ENCODE assay signal across 8 cellular contexts in genomic region chr21:44845418-44846200, GRCh38. TPM values are rescaled to one million over a fixed set of nuclear protein-coding genes. Genes with fewer than 3 reads are reported as not detected.
A peak's percentile ranks its signal among the peaks of the same experiment; 100 is the strongest.
DNase-seq lines count a peak whose midpoint lies in the region; ATAC-seq and TF ChIP-seq lines count a peak whose summit lies in the region.

No MANE protein-coding gene starts in this region.

- no peak for TF ChIP-seq EP300 in stomach (IDR thresholded peaks at IDR 0.05)

- peak overlapping the region; percentile 24 for H3K9ac ChIP-seq in mucosa of stomach (ENCODE audit: low read length)

- H3K9me3 Mint-ChIP-seq in activated CD8-positive, alpha-beta T cell treated with anti-CD3 and anti-CD28 coated beads for 36 hours, result no peaks in the 10 kb centered on the region

- H3K9me3 ChIP-seq in BE2C (no peaks in the 10 kb centered on the region), mucosa of stomach (ENCODE audit: control insufficient read depth, low read length) (no peaks in the 10 kb centered on the region), stomach (no peaks in the 10 kb centered on the region)

- H3K4me1 ChIP-seq in BE2C, result 0 out of 2 replicates have a peak, but pooled peaks cover 5% of the 10 kb centered on the region
- H3K4me1 ChIP-seq in mucosa of stomach (ENCODE audit: control insufficient read depth, insufficient read depth, low read length), result peaks cover 20% of the 10 kb centered on the region
- H3K4me1 ChIP-seq in stomach, result peaks cover 19 to 24% (median 23%) of the 10 kb centered on the region in 4 donors

- H3K27ac Mint-ChIP-seq in activated CD8-positive, alpha-beta T cell treated with anti-CD3 and anti-CD28 coated beads for 36 hours, result peak overlapping the region; percentile 53

- POLR2A ChIA-PET in activated CD8-positive, alpha-beta T cell treated with anti-CD3 and anti-CD28 coated beads for 36 hours (lab: Charles Lee), result interaction anchor here (0.6 to 0.7 kb wide), 2 partner anchors 47 to 223 kb away, joined by 3 read pairs; no protein-coding TSS in a partner anchor

- DNase-seq in BE2C (peak; percentile 83), GM19240 (ENCODE audit: insufficient read length, low spot score) (peak; percentile 58), NCI-H226 (peak; percentile 72), epithelial cell of proximal tubule (ENCODE audit: low read depth) (no peak), stomach (peak; percentile 65)
- peak; percentile 75 for DNase-seq in activated CD8-positive, alpha-beta T cell treated with anti-CD3 and anti-CD28 coated beads for 36 hours

- WGBS in stomach, 5 donors, result 2 to 8% (median 4%) methylated on average over 14 to 34 of the region's 34 CpGs

- H3K27ac ChIP-seq in stomach, result peak overlapping the region in 3 of 5 donors; percentile 12 to 59 (median 24)

- TF ChIP-seq CTCF in BE2C (IDR thresholded peaks at IDR 0.05; ENCODE audit: low read depth, low read length), result peak; percentile 58
- peak; percentile 75 for TF ChIP-seq CTCF in activated CD8-positive, alpha-beta T cell treated with anti-CD3 and anti-CD28 coated beads for 36 hours (IDR thresholded peaks at IDR 0.05)
- TF ChIP-seq CTCF in epithelial cell of proximal tubule (conservative IDR thresholded peaks at IDR 0.05; ENCODE audit: low read depth, low read length), result peak; percentile 51
- no peak for TF ChIP-seq CTCF in stomach (IDR thresholded peaks at IDR 0.05)

- intact Hi-C loops in activated CD8-positive, alpha-beta T cell treated with anti-CD3 and anti-CD28 coated beads for 36 hours (cut with micrococcal nuclease), result no loop called here
- intact Hi-C loops in stomach (cut with DNase I; ENCODE audit: low total_unique reads), result no loop called here

- ATAC-seq in activated CD8-positive, alpha-beta T cell treated with anti-CD3 and anti-CD28 coated beads for 36 hours, result peak; percentile 87
- no peak for ATAC-seq in HG03378 (IDR thresholded peaks at IDR 0.05; ENCODE audit: unreplicated experiment)

- no peaks in the 10 kb centered on the region for H3K27me3 Mint-ChIP-seq in activated CD8-positive, alpha-beta T cell treated with anti-CD3 and anti-CD28 coated beads for 36 hours

- no peak for TF ChIP-seq POLR2A in stomach (IDR thresholded peaks at IDR 0.05)

- H3K4me3 ChIP-seq in BE2C (ENCODE audit: low read depth, low read length), result peak overlapping the region; percentile 44
- peak overlapping the region; percentile 46 for H3K4me3 ChIP-seq in epithelial cell of proximal tubule (ENCODE audit: low read depth, low read length)
- peak overlapping the region; percentile 36 for H3K4me3 ChIP-seq in mucosa of stomach (ENCODE audit: low read length)
- H3K4me3 ChIP-seq in stomach, result peak overlapping the region; percentile 29 to 44 (median 36)

- CTCF ChIA-PET in activated CD8-positive, alpha-beta T cell treated with anti-CD3 and anti-CD28 coated beads for 36 hours (lab: Charles Lee), result interaction anchor here (0.8 to 2.0 kb wide), 6 partner anchors 9 to 335 kb away, joined by 3 to 12 read pairs (median 6); partner anchors contain the start of genes PTTG1IP and UBE2G2

- peaks cover 19% of the 10 kb centered on the region for H3K4me1 Mint-ChIP-seq in activated CD8-positive, alpha-beta T cell treated with anti-CD3 and anti-CD28 coated beads for 36 hours (ENCODE audit: low read depth)

- H3K27me3 ChIP-seq in BE2C, result no peaks in the 10 kb centered on the region
- H3K27me3 ChIP-seq in mucosa of stomach (ENCODE audit: control insufficient read depth, insufficient read depth, low read length), result peaks cover 13% of the 10 kb centered on the region
- H3K27me3 ChIP-seq in stomach, result peaks cover 0 to 32% (median 3%) of the 10 kb centered on the region in 3 donors

- H3K36me3 Mint-ChIP-seq in activated CD8-positive, alpha-beta T cell treated with anti-CD3 and anti-CD28 coated beads for 36 hours (ENCODE audit: low read depth), result peaks cover 5% of the 10 kb centered on the region

- H3K36me3 ChIP-seq in BE2C, result peaks cover 12% of the 10 kb centered on the region
- peaks cover 9% of the 10 kb centered on the region for H3K36me3 ChIP-seq in mucosa of stomach (ENCODE audit: control insufficient read depth, insufficient read depth, low read length)
- H3K36me3 ChIP-seq in stomach, result peaks cover 18 to 30% (median 28%) of the 10 kb centered on the region in 4 donors

- H3K4me3 Mint-ChIP-seq in activated CD8-positive, alpha-beta T cell treated with anti-CD3 and anti-CD28 coated beads for 36 hours, result peak overlapping the region; percentile 71

RNA-seq across cellular contexts. Expression of gene SUMO3, which starts 27.7 kb away (rescaled TPM):
- 93.0 TPM for polyA plus RNA-seq in BE2C (2012; ENCODE audit: insufficient read depth, insufficient read length, low read depth)
- total RNA-seq in activated CD8-positive, alpha-beta T cell treated with anti-CD3 and anti-CD28 coated beads for 36 hours, result 10 to 100 TPM; 69.8 to 72.9 TPM
- 58.7 and 86.0 TPM in 2 replicates for total RNA-seq in epithelial cell of proximal tubule
- 10 to 100 TPM; 29.5 to 80.1 (median 42.0) TPM for total RNA-seq in stomach
- polyA plus RNA-seq in stomach, result 10 to 100 TPM; 36.4 to 95.9 (median 78.1) TPM

RNA-seq across cellular contexts. Expression of gene PTTG1IP, which starts 27.9 kb away (rescaled TPM):
- polyA plus RNA-seq in BE2C (2012; ENCODE audit: insufficient read depth, insufficient read length, low read depth), result 217 TPM
- 10 to 100 TPM; 60.7 to 61.8 TPM for total RNA-seq in activated CD8-positive, alpha-beta T cell treated with anti-CD3 and anti-CD28 coated beads for 36 hours
- total RNA-seq in epithelial cell of proximal tubule, result 311 and 421 TPM in 2 replicates
- total RNA-seq in stomach, result 100 to 1,000 TPM in 4 of 5 donors, 10 to 100 TPM in 1; 85.7 to 253 (median 164) TPM
- polyA plus RNA-seq in stomach, result 10 to 100 TPM; 61.3 to 96.3 (median 75.8) TPM

RNA-seq across cellular contexts. Expression of gene UBE2G2, which starts 44.0 kb away (rescaled TPM):
- 194 TPM for polyA plus RNA-seq in BE2C (2012; ENCODE audit: insufficient read depth, insufficient read length, low read depth)
- 100 to 1,000 TPM; 113 to 115 TPM for total RNA-seq in activated CD8-positive, alpha-beta T cell treated with anti-CD3 and anti-CD28 coated beads for 36 hours
- 29.6 and 47.2 TPM in 2 replicates for total RNA-seq in epithelial cell of proximal tubule
- total RNA-seq in stomach, result 100 to 1,000 TPM in 1 of 5 donors, 10 to 100 TPM in 4; 56.5 to 116 (median 78.2) TPM
- polyA plus RNA-seq in stomach, result 10 to 100 TPM; 30.6 to 33.7 (median 32.7) TPM

Comparison
In these comparisons a context has a peak if more than half of its experiments do, and no peak if none do; other contexts are left out.
1. CTCF ChIP-seq: peak in BE2C (single experiment), activated CD8-positive, alpha-beta T cell treated with anti-CD3 and anti-CD28 coated beads for 36 hours (single experiment) and epithelial cell of proximal tubule (single experiment); none in stomach (0 of 7).
2. Peak in every context shown above with its lines, with median percentiles within 50 percentile points of each other: H3K4me3 ChIP-seq.